Comparison of ENCODE assay signal across 28 cellular contexts in the genomic region with DNA sequence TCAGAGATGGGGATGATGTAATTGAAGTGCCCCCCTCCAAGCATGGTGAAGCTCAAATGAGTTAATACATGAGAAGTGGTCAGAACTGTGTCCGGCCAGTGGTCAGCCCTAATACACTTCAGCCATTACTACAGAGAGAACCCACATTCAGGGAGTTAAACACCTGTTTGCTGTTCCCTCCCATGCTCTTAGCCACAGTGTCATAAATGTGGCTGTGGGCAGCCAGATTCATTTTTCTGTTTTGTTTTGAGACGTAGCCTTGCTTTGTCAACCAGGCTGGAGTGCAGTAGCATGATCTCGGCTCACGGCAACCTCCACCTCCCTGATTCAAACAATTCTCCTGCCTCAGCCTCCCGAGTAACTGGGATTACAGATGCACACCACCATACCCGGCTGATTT.
"Had no signal": no experiment of that assay in that cellular context is flagged by ENCODE, and none has a peak within 500 bp of the region (broad histone marks: within the 10 kb centered on the region; RNA-seq: fewer than 3 reads in every experiment).

No MANE protein-coding gene starts in this region.

- DNase-seq: stimulated activated CD4-positive, alpha-beta T cell treated with anti-CD3 and anti-CD28 coated beads, Interleukin-2, amount 100 ng/mL, for 48 hours; stimulated activated CD4-positive, alpha-beta T cell treated with anti-CD3 and anti-CD28 coated beads, Interleukin-4, amount 100 ng/mL, for 1 hour; stimulated activated CD4-positive, alpha-beta T cell treated with anti-CD3 and anti-CD28 coated beads, Interleukin-4, amount 100 ng/mL, for 24 hours; stimulated activated CD4-positive, alpha-beta T cell treated with anti-CD3 and anti-CD28 coated beads, Interleukin-4, amount 100 ng/mL, for 4 hours; stimulated activated CD8-positive, alpha-beta memory T cell treated with anti-CD3 and anti-CD28 coated beads, Interleukin-4, amount 100 ng/mL, for 48 hours; stimulated activated naive B cell treated with anti-CD40 and anti-IgM and Interleukin-4, amounts not matched to agents 10 μg/mL and 1 μg/mL and 100 μg/mL, for 72 hours; stimulated activated naive CD4-positive, alpha-beta T cell; stimulated activated naive CD4-positive, alpha-beta T cell treated with Interleukin-2 at 50 U/mL for 16 hours; stimulated activated naive CD8-positive, alpha-beta T cell treated with anti-CD3 and anti-CD28 coated beads, Interleukin-15, amount 100 ng/mL, for 72 hours; stimulated activated naive CD8-positive, alpha-beta T cell treated with anti-CD3 and anti-CD28 coated beads, Interleukin-15, Interleukin-2, amounts not matched to agents 100 U/mL and 50 U/mL, for 24 hours; stomach; substantia nigra; testis; thyroid gland; tibial artery; transverse colon; trophoblast cell; upper lobe of left lung; upper lobe of right lung; uterus had no signal

- H3K27ac Mint-ChIP-seq: stimulated activated effector memory CD8-positive, alpha-beta T cell treated with anti-CD3 and anti-CD28 coated beads, Interleukin-12 subunit alpha, Interleukin-12 subunit beta, amount 100 ng/mL, for 72 hours; stimulated activated memory B cell treated with anti-CD40 and anti-IgM and Interleukin-4, amounts not matched to agents 10 μg/mL and 1 μg/mL and 100 μg/mL, for 72 hours; stimulated activated naive B cell treated with anti-CD40 and anti-IgM and Interleukin-4, amounts not matched to agents 10 μg/mL and 1 μg/mL and 100 μg/mL, for 72 hours; stimulated activated naive CD8-positive, alpha-beta T cell treated with anti-CD3 and anti-CD28 coated beads, Interleukin-15, amount 100 ng/mL, for 72 hours; stimulated activated naive CD8-positive, alpha-beta T cell treated with anti-CD3 and anti-CD28 coated beads, Interleukin-15, Interleukin-2, amounts not matched to agents 100 ng/mL and 50 ng/mL, for 24 hours; type B pancreatic cell had no signal

- H3K27me3 ChIP-seq: stomach, suprapubic skin, testis, thyroid gland, tibial artery, tibial nerve, transverse colon, upper lobe of left lung, upper lobe of right lung, uterus, vagina had no signal

- H3K4me3 Mint-ChIP-seq: stimulated activated effector memory CD8-positive, alpha-beta T cell treated with anti-CD3 and anti-CD28 coated beads, Interleukin-12 subunit alpha, Interleukin-12 subunit beta, amount 100 ng/mL, for 72 hours; stimulated activated memory B cell treated with anti-CD40 and anti-IgM and Interleukin-4, amounts not matched to agents 10 μg/mL and 1 μg/mL and 100 μg/mL, for 72 hours; stimulated activated naive B cell treated with anti-CD40 and anti-IgM and Interleukin-4, amounts not matched to agents 10 μg/mL and 1 μg/mL and 100 μg/mL, for 72 hours; stimulated activated naive CD8-positive, alpha-beta T cell treated with anti-CD3 and anti-CD28 coated beads, Interleukin-15, amount 100 ng/mL, for 72 hours; stimulated activated naive CD8-positive, alpha-beta T cell treated with anti-CD3 and anti-CD28 coated beads, Interleukin-15, Interleukin-2, amounts not matched to agents 100 ng/mL and 50 ng/mL, for 24 hours; type B pancreatic cell had no signal

- H3K36me3 Mint-ChIP-seq: stimulated activated effector memory CD8-positive, alpha-beta T cell treated with anti-CD3 and anti-CD28 coated beads, Interleukin-12 subunit alpha, Interleukin-12 subunit beta, amount 100 ng/mL, for 72 hours; stimulated activated memory B cell treated with anti-CD40 and anti-IgM and Interleukin-4, amounts not matched to agents 10 μg/mL and 1 μg/mL and 100 μg/mL, for 72 hours; stimulated activated naive B cell treated with anti-CD40 and anti-IgM and Interleukin-4, amounts not matched to agents 10 μg/mL and 1 μg/mL and 100 μg/mL, for 72 hours; type B pancreatic cell had no signal

- H3K4me3 ChIP-seq: stomach, suprapubic skin, testis, thoracic aorta, thyroid gland, tibial artery, tibial nerve, transverse colon, upper lobe of left lung, upper lobe of right lung, uterus, vagina had no signal

- H3K36me3 ChIP-seq: stomach, suprapubic skin, thoracic aorta, thyroid gland, tibial artery, tibial nerve, transverse colon, upper lobe of left lung, upper lobe of right lung, uterus, vagina had no signal

- H3K4me1 ChIP-seq: stomach, testis, thyroid gland, tibial artery, tibial nerve, transverse colon, upper lobe of left lung, upper lobe of right lung, uterus, vagina had no signal

- H3K4me1 Mint-ChIP-seq: stimulated activated effector memory CD8-positive, alpha-beta T cell treated with anti-CD3 and anti-CD28 coated beads, Interleukin-12 subunit alpha, Interleukin-12 subunit beta, amount 100 ng/mL, for 72 hours; stimulated activated memory B cell treated with anti-CD40 and anti-IgM and Interleukin-4, amounts not matched to agents 10 μg/mL and 1 μg/mL and 100 μg/mL, for 72 hours; stimulated activated naive B cell treated with anti-CD40 and anti-IgM and Interleukin-4, amounts not matched to agents 10 μg/mL and 1 μg/mL and 100 μg/mL, for 72 hours; stimulated activated naive CD8-positive, alpha-beta T cell treated with anti-CD3 and anti-CD28 coated beads, Interleukin-15, amount 100 ng/mL, for 72 hours had no signal

- H3K9me3 ChIP-seq: stomach, suprapubic skin, testis, thoracic aorta, thyroid gland, tibial artery, tibial nerve, transverse colon, upper lobe of left lung, upper lobe of right lung, uterus, vagina had no signal

- H3K27ac ChIP-seq: stomach, suprapubic skin, testis, thoracic aorta, thyroid gland, tibial artery, tibial nerve, transverse colon, upper lobe of left lung, upper lobe of right lung, uterus, vagina had no signal

- ATAC-seq: stimulated activated effector memory CD8-positive, alpha-beta T cell treated with anti-CD3 and anti-CD28 coated beads, Interleukin-12 subunit alpha, Interleukin-12 subunit beta, amount 100 ng/mL, for 72 hours; stimulated activated memory B cell treated with anti-CD40 and anti-IgM and Interleukin-4, amounts not matched to agents 10 μg/mL and 1 μg/mL and 100 μg/mL, for 72 hours; stimulated activated naive B cell treated with anti-CD40 and anti-IgM and Interleukin-4, amounts not matched to agents 10 μg/mL and 1 μg/mL and 100 μg/mL, for 72 hours; stimulated activated naive CD8-positive, alpha-beta T cell treated with anti-CD3 and anti-CD28 coated beads, Interleukin-15, amount 100 ng/mL, for 72 hours; stimulated activated naive CD8-positive, alpha-beta T cell treated with anti-CD3 and anti-CD28 coated beads, Interleukin-15, Interleukin-2, amounts not matched to agents 100 U/mL and 50 U/mL, for 24 hours; upper lobe of right lung had no signal

- H3K27me3 Mint-ChIP-seq: stimulated activated memory B cell treated with anti-CD40 and anti-IgM and Interleukin-4, amounts not matched to agents 10 μg/mL and 1 μg/mL and 100 μg/mL, for 72 hours; stimulated activated naive B cell treated with anti-CD40 and anti-IgM and Interleukin-4, amounts not matched to agents 10 μg/mL and 1 μg/mL and 100 μg/mL, for 72 hours; stimulated activated naive CD8-positive, alpha-beta T cell treated with anti-CD3 and anti-CD28 coated beads, Interleukin-15, amount 100 ng/mL, for 72 hours; stimulated activated naive CD8-positive, alpha-beta T cell treated with anti-CD3 and anti-CD28 coated beads, Interleukin-15, Interleukin-2, amounts not matched to agents 100 ng/mL and 50 ng/mL, for 24 hours had no signal
